8 cellular contexts compared by ENCODE assay signal in the genomic region with DNA sequence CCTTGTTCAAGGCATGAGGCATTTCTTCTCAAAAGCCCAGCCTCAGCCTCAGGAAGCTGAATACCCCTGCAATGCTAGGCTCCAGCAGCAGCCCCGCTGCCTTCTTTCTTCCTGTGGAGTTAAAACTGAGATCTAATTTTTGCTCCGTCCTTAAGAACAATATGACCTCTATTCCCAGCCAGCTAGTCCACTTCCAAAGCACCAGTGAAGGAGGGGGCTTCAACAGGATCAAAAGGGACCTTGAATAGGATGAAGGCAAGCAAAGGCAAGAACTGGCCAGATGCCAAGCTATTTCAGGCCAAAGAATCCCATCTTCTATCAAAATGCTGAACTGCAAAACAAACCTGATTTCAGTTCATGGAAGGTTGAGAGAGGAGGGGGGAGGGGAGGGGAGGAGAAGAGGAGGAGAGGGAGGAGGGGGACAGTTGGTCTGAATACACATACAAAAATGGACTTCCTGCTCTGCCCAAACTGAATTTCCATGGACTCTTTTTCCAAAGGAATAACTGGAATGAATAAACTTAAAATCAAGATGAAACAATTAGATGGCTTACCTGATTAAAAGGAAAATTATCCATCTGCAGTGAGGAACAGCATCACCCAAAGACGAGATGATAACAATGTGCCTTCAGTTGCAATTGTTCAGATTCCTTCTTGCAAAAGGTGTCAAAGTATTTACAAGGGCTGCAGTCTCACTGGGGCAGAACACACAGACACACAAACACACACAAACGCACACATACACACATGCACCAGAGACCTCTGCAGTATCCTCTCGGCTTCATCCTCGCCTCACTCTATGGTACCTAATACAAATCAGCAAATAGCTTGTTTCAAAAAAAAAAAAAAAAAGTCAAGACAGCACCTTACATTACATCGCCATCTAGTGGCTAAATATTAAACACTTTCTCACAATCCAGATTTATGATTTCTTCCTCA. TPM values are rescaled to one million over a fixed set of nuclear protein-coding genes. Genes with fewer than 3 reads are reported as not detected.
DNase-seq lines count a peak whose midpoint lies in the region; ATAC-seq, FAIRE-seq and TF ChIP-seq lines count a peak whose summit lies in the region.

SCN1A (minus strand) TSS at position 804 of the 939 bp plus-strand sequence. CDS start 54,399 bp downstream, outside the sequence.

- H3K27me3 ChIP-seq in ascending aorta (no peaks in the 10 kb centered on the region), iPS-18a (ENCODE audit: control insufficient read depth, insufficient read depth, low read length) (no peaks in the 10 kb centered on the region)

- CTCF ChIA-PET in HEK293 (lab: Yijun Ruan, JAX) = interaction anchor here (0.6 to 3.2 kb wide), 27 partner anchors 11 to 1111 kb away, joined by 3 to 32 read pairs (median 4); partner anchors contain the start of genes SCN2A and TTC21B

- H3K27ac ChIP-seq in HEK293 (ENCODE audit: extremely low read depth, low read depth, low read length) (no peak within 1 kb of the TSS), ascending aorta (no peak within 1 kb of the TSS), iPS-18a (ENCODE audit: low read length) (no peak within 1 kb of the TSS), temporal lobe (ENCODE audit: low read depth, low read length) (no peak within 1 kb of the TSS)

- H3K9ac ChIP-seq in iPS-18a (ENCODE audit: low read length) = no peak within 1 kb of the TSS

- no peak for ATAC-seq in HG03139 (IDR thresholded peaks at IDR 0.05; ENCODE audit: unreplicated experiment)

- no peak for TF ChIP-seq POLR2A in GM12891 (IDR thresholded peaks at IDR 0.05; ENCODE audit: low read depth, low read length)

- H3K4me3 ChIP-seq in HEK293 (ENCODE audit: low read depth, low read length) (no peak within 1 kb of the TSS), ascending aorta (no peak within 1 kb of the TSS), iPS-18a (ENCODE audit: low read length) (peak within 1 kb of the TSS; percentile 5)

- POLR2A ChIA-PET in HEK293 (lab: Yijun Ruan, JAX) = interaction anchor here (0.6 kb wide), 2 partner anchors 71 to 174 kb away, joined by 3 to 4 read pairs; partner anchors contain the start of gene TTC21B

- DNase-seq in DMS53 treated with DMSO at 0.1 percent for 48 hours (lab: John Stamatoyannopoulos, UW; ENCODE audit: unreplicated experiment) = peak; percentile 75
- DNase-seq in NCI-H2196 treated with DMSO at 0.1 percent for 48 hours (lab: John Stamatoyannopoulos, UW; ENCODE audit: unreplicated experiment) = peak; percentile 49
- no peak for DNase-seq in ascending aorta (ENCODE audit: low spot score in 2 of 2)
- DNase-seq in GM12891 (ENCODE audit: insufficient read length, low spot score) = no peak

- H3K4me1 ChIP-seq in HEK293 (ENCODE audit: control insufficient read depth, insufficient read depth, low read length) (no peaks in the 10 kb centered on the region), ascending aorta (no peaks in the 10 kb centered on the region), iPS-18a (ENCODE audit: control insufficient read depth, low read depth, low read length) (peaks cover 22% of the 10 kb centered on the region)

- intact Hi-C loops in ascending aorta (cut with DNase I) = loop anchor here (1.0 to 10.0 kb wide), 3 partner anchors 70 to 1133 kb away; no protein-coding TSS in a partner anchor

- TF ChIP-seq CTCF in HEK293 (tag by site-specific recombination; IDR thresholded peaks at IDR 0.05) (peak; percentile 80), ascending aorta (IDR thresholded peaks at IDR 0.05) (peak in 2 of 3 experiments; percentile 47 to 63)

- H3K36me3 ChIP-seq in HEK293 (ENCODE audit: control insufficient read depth in 2 of 2, insufficient read depth in 1 of 2, low read length in 2 of 2) = no peaks in the 10 kb centered on the region
- H3K36me3 ChIP-seq in ascending aorta = no peaks in the 10 kb centered on the region
- H3K36me3 ChIP-seq in iPS-18a (ENCODE audit: control insufficient read depth, low read depth, low read length) = no peaks in the 10 kb centered on the region

- FAIRE-seq in GM12891 (lab: Jason Lieb, UNC) = no peak

- no peaks in the 10 kb centered on the region for H3K9me3 ChIP-seq in HEK293 (ENCODE audit: control insufficient read depth, insufficient read depth, low read depth, low read length)
- no peaks in the 10 kb centered on the region for H3K9me3 ChIP-seq in ascending aorta
- no peaks in the 10 kb centered on the region for H3K9me3 ChIP-seq in iPS-18a (ENCODE audit: control insufficient read depth, low read depth, low read length)

TF ChIP-seq in HEK293, 187 proteins besides CTCF, POLR2A, EP300 and RAD21:
- TF ChIP-seq, protein P1, sequence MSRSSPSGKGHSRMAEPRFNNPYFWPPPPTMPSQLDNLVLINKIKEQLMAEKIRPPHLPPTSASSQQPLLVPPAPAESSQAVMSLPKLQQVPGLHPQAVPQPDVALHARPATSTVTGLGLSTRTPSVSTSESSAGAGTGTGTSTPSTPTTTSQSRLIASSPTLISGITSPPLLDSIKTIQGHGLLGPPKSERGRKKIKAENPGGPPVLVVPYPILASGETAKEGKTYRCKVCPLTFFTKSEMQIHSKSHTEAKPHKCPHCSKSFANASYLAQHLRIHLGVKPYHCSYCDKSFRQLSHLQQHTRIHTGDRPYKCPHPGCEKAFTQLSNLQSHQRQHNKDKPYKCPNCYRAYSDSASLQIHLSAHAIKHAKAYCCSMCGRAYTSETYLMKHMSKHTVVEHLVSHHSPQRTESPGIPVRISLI (tag by site-specific recombination; IDR thresholded peaks at IDR 0.05) = peak; percentile 96
- TF ChIP-seq YY2 (tag by site-specific recombination; IDR thresholded peaks at IDR 0.05) (no peak), ZNF654 (tag by site-specific recombination; IDR thresholded peaks at IDR 0.05; ENCODE audit: low read depth) (peak; percentile 97), PRDM1 (tag by site-specific recombination; IDR thresholded peaks at IDR 0.05) (peak; percentile 62; the same call in 1 of the 2 replicates)

TF ChIP-seq in GM12891, 5 proteins besides CTCF, POLR2A, EP300 and RAD21:
- TF ChIP-seq PAX5 (IDR thresholded peaks at IDR 0.05; ENCODE audit: insufficient read depth, low read length, severe bottlenecking) (no peak), TAF1 (IDR thresholded peaks at IDR 0.05; ENCODE audit: low read depth, low read length) (no peak), POU2F2 (IDR thresholded peaks at IDR 0.05; ENCODE audit: low read depth, low read length) (no peak), SPI1 (IDR thresholded peaks at IDR 0.05; ENCODE audit: low read depth, low read length) (no peak), POLR2AphosphoS5 (IDR thresholded peaks at IDR 0.05; ENCODE audit: low read depth, low read length) (no peak)

RNA-seq across cellular contexts. Expression of gene SCN1A, which starts in this region (rescaled TPM):
- total RNA-seq in ascending aorta (not detected), temporal lobe (16.0 TPM)
- polyA plus RNA-seq in GM12891 (2012; ENCODE audit: low read depth, missing spikeins) = 0.09 TPM

Comparison
In these comparisons a context has a peak if more than half of its experiments do, and no peak if none do; other contexts are left out.
1. RNA of gene SCN1A (total RNA-seq): 16.0 TPM in temporal lobe (single experiment); not detected in ascending aorta (single experiment); every median in the first group is over 10 times any median in the second.
2. DNase-seq: peak in DMS53 treated with DMSO at 0.1 percent for 48 hours (single experiment) and NCI-H2196 treated with DMSO at 0.1 percent for 48 hours (single experiment); none in ascending aorta (0 of 2) and GM12891 (single experiment).